8 cellular contexts compared by ENCODE assay signal in genomic region chr16:30092373-30093010, GRCh38. TPM values are rescaled to one million over a fixed set of nuclear protein-coding genes. Genes with fewer than 3 reads are reported as not detected.
A peak's percentile ranks its signal among the peaks of the same experiment; 100 is the strongest.
DNase-seq lines count a peak whose midpoint lies in the region; ATAC-seq and TF ChIP-seq lines count a peak whose summit lies in the region.

No MANE protein-coding gene starts in this region.

- peak; percentile 96 to 98 for DNase-seq in AML-193 (lab: John Stamatoyannopoulos, UW)
- peak; percentile 47 for DNase-seq in NCI-H526 treated with DMSO at 0.1 percent for 48 hours (lab: John Stamatoyannopoulos, UW)
- peak; percentile 87 for DNase-seq in activated CD8-positive, alpha-beta T cell treated with anti-CD3 and anti-CD28 coated beads for 36 hours
- peak; percentile 92 for DNase-seq in endothelial cell (ENCODE audit: low spot score)
- DNase-seq in stimulated activated CD8-positive, alpha-beta memory T cell treated with anti-CD3 and anti-CD28 coated beads, Interleukin-7, amount 100 ng/mL, for 24 hours (ENCODE audit: low read depth) = peak; percentile 26

- H3K27me3 Mint-ChIP-seq in activated CD8-positive, alpha-beta T cell treated with anti-CD3 and anti-CD28 coated beads for 36 hours = no peaks in the 10 kb centered on the region
- H3K27me3 Mint-ChIP-seq in endothelial cell (ENCODE audit: unreplicated experiment) = peaks cover 17% of the 10 kb centered on the region

- peaks cover 48% of the 10 kb centered on the region for H3K4me1 Mint-ChIP-seq in activated CD8-positive, alpha-beta T cell treated with anti-CD3 and anti-CD28 coated beads for 36 hours (ENCODE audit: low read depth)
- peaks cover 18% of the 10 kb centered on the region for H3K4me1 Mint-ChIP-seq in endothelial cell (ENCODE audit: unreplicated experiment)

- peaks cover 13% of the 10 kb centered on the region for H3K9me3 ChIP-seq in mesodermal cell (ENCODE audit: control insufficient read depth, low read length)

- 8 to 12% methylated on average over 9 to 18 of the region's 22 CpGs for WGBS in mesodermal cell (ENCODE audit: insufficient coverage in 2 of 2), 2 experiments

- ATAC-seq in GM18870 (IDR thresholded peaks at IDR 0.05; ENCODE audit: unreplicated experiment) (peak; percentile 45), HG03159 (IDR thresholded peaks at IDR 0.05; ENCODE audit: unreplicated experiment) (peak; percentile 43)
- peak; percentile 44 for ATAC-seq in activated CD8-positive, alpha-beta T cell treated with anti-CD3 and anti-CD28 coated beads for 36 hours

- H3K9me3 Mint-ChIP-seq in activated CD8-positive, alpha-beta T cell treated with anti-CD3 and anti-CD28 coated beads for 36 hours = peaks cover 8% of the 10 kb centered on the region
- H3K9me3 Mint-ChIP-seq in endothelial cell (ENCODE audit: unreplicated experiment) = peaks cover 8% of the 10 kb centered on the region

- CTCF ChIA-PET in activated CD8-positive, alpha-beta T cell treated with anti-CD3 and anti-CD28 coated beads for 36 hours (lab: Charles Lee) = interaction anchor here (0.9 to 5.4 kb wide), 21 partner anchors 8 to 316 kb away, joined by 3 to 60 read pairs (median 6); partner anchors contain the start of genes ALDOA, CORO1A, GDPD3 and PPP4C

- H3K27ac Mint-ChIP-seq in activated CD8-positive, alpha-beta T cell treated with anti-CD3 and anti-CD28 coated beads for 36 hours = peak overlapping the region; percentile 98
- peak overlapping the region; percentile 97 for H3K27ac Mint-ChIP-seq in endothelial cell (ENCODE audit: unreplicated experiment)

- H3K36me3 ChIP-seq in mesodermal cell (ENCODE audit: control insufficient read depth, insufficient read depth, low read length) = peaks cover 10% of the 10 kb centered on the region

- H3K4me3 Mint-ChIP-seq in activated CD8-positive, alpha-beta T cell treated with anti-CD3 and anti-CD28 coated beads for 36 hours = peak overlapping the region; percentile 90
- H3K4me3 Mint-ChIP-seq in endothelial cell (ENCODE audit: unreplicated experiment) = peak overlapping the region; percentile 84

- peaks cover 28% of the 10 kb centered on the region for H3K36me3 Mint-ChIP-seq in activated CD8-positive, alpha-beta T cell treated with anti-CD3 and anti-CD28 coated beads for 36 hours (ENCODE audit: low read depth)
- H3K36me3 Mint-ChIP-seq in endothelial cell (ENCODE audit: low read depth, unreplicated experiment) = peaks cover 20% of the 10 kb centered on the region

- peaks cover 20% of the 10 kb centered on the region for H3K4me1 ChIP-seq in mesodermal cell (ENCODE audit: control insufficient read depth, insufficient read depth, low read length, poor library complexity, severe bottlenecking)

- peak overlapping the region; percentile 64 for H3K27ac ChIP-seq in mesodermal cell (ENCODE audit: low read depth, low read length, severe bottlenecking)

- intact Hi-C loops in activated CD8-positive, alpha-beta T cell treated with anti-CD3 and anti-CD28 coated beads for 36 hours (cut with micrococcal nuclease) = loop anchor here (10.0 kb wide), 2 partner anchors 282 to 462 kb away; partner anchors contain the start of genes MYL11, TBC1D10B and ZNF764

- POLR2A ChIA-PET in activated CD8-positive, alpha-beta T cell treated with anti-CD3 and anti-CD28 coated beads for 36 hours (lab: Charles Lee) = interaction anchor here (0.6 to 7.5 kb wide), 19 partner anchors 8 to 558 kb away, joined by 3 to 70 read pairs (median 4); partner anchors contain the start of genes ALDOA, CORO1A, PPP4C and PRR14

- peak overlapping the region; percentile 42 for H3K4me3 ChIP-seq in mesodermal cell (ENCODE audit: extremely low read depth, insufficient read depth, low read length, poor library complexity, severe bottlenecking)

- TF ChIP-seq CTCF in activated CD8-positive, alpha-beta T cell treated with anti-CD3 and anti-CD28 coated beads for 36 hours (IDR thresholded peaks at IDR 0.05) = peak; percentile 79
- TF ChIP-seq CTCF in endothelial cell (IDR thresholded peaks at IDR 0.05; ENCODE audit: unreplicated experiment) = no peak

RNA-seq across cellular contexts. Expression of gene TBX6, which starts 0.8 kb away (rescaled TPM):
- 1 to 10 TPM; 2.5 TPM for total RNA-seq in activated CD8-positive, alpha-beta T cell treated with anti-CD3 and anti-CD28 coated beads for 36 hours
- 2.6 TPM for total RNA-seq in endothelial cell (ENCODE audit: unreplicated experiment)
- 2.5 TPM for polyA plus RNA-seq in mesodermal cell (2013, experiment 1 of 2)
- polyA plus RNA-seq in mesodermal cell (2013, experiment 2 of 2) = 2.2 TPM

RNA-seq across cellular contexts. Expression of gene YPEL3, which starts 3.5 kb away (rescaled TPM):
- total RNA-seq in activated CD8-positive, alpha-beta T cell treated with anti-CD3 and anti-CD28 coated beads for 36 hours = 10 to 100 TPM; 17.7 to 19.5 TPM
- total RNA-seq in endothelial cell (ENCODE audit: unreplicated experiment) = 45.9 TPM
- polyA plus RNA-seq in mesodermal cell (2013, experiment 1 of 2) = 85.0 TPM
- 57.3 TPM for polyA plus RNA-seq in mesodermal cell (2013, experiment 2 of 2)

RNA-seq across cellular contexts. Expression of gene PPP4C, which starts 16.7 kb away (rescaled TPM):
- total RNA-seq in activated CD8-positive, alpha-beta T cell treated with anti-CD3 and anti-CD28 coated beads for 36 hours = 100 to 1,000 TPM; 116 to 121 TPM
- 191 TPM for total RNA-seq in endothelial cell (ENCODE audit: unreplicated experiment)
- polyA plus RNA-seq in mesodermal cell (2013, experiment 1 of 2) = 155 TPM
- 131 TPM for polyA plus RNA-seq in mesodermal cell (2013, experiment 2 of 2)

RNA-seq across cellular contexts. Expression of gene GDPD3, which starts 20.8 kb away (rescaled TPM):
- total RNA-seq in activated CD8-positive, alpha-beta T cell treated with anti-CD3 and anti-CD28 coated beads for 36 hours = 1 to 10 TPM; 4.5 to 5.7 TPM
- 9.3 TPM for total RNA-seq in endothelial cell (ENCODE audit: unreplicated experiment)
- polyA plus RNA-seq in mesodermal cell (2013, experiment 1 of 2) = 6.7 TPM
- 6.1 TPM for polyA plus RNA-seq in mesodermal cell (2013, experiment 2 of 2)

RNA-seq across cellular contexts. Expression of gene ALDOA, which starts 26.9 kb away (rescaled TPM):
- 1,000 to 10,000 TPM; 3,042 to 3,081 TPM for total RNA-seq in activated CD8-positive, alpha-beta T cell treated with anti-CD3 and anti-CD28 coated beads for 36 hours
- total RNA-seq in endothelial cell (ENCODE audit: unreplicated experiment) = 551 TPM
- polyA plus RNA-seq in mesodermal cell (2013, experiment 1 of 2) = 969 TPM
- polyA plus RNA-seq in mesodermal cell (2013, experiment 2 of 2) = 813 TPM

Comparison
In these comparisons a context has a peak if more than half of its experiments do, and no peak if none do; other contexts are left out.
1. Peak in every context shown above with its lines: DNase-seq, ATAC-seq, H3K4me3 ChIP-seq and H3K27ac ChIP-seq.
2. DNase-seq: peak in every context shown above with its lines; median percentile 97 in AML-193; 92 in endothelial cell; 87 in activated CD8-positive, alpha-beta T cell treated with anti-CD3 and anti-CD28 coated beads for 36 hours; 47 in NCI-H526 treated with DMSO at 0.1 percent for 48 hours; 26 in stimulated activated CD8-positive, alpha-beta memory T cell treated with anti-CD3 and anti-CD28 coated beads, Interleukin-7, amount 100 ng/mL, for 24 hours.